ENCODE assay signal across 29 cellular contexts in the genomic region with DNA sequence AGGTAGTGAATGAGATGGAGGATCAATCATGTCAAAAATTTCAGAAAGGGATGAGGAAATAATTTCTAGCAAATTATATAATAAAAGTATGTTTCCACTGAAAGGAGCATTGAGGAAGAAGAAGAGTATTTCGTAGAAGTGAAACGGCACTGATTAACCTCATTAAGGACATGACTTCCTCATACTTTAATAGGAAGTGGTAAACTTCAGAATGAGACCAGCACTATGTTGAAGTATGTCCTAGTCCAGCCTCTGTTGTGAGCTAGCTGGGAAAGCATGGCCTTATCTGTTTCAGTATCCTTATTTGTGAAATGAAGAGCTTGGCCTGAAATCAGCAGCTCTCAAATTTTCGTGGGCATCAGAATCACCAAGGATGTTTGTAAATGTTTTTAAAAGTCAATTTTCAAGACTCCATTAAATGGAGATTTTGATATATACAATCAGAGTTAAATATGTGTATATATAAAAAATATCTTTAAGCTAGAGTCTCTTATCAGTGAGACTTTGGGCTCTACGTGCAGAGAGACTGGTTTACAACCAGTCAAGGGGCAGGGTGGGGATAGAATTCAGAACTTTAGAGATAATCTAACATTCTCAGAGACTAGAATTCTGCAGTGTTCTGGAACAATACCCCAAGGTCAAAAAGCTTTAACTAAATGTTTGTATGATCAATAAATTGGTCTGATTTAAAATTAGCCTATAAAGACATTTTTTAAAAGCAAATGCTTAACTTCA.
"Had no signal": no experiment of that assay in that cellular context is flagged by ENCODE, and none has a peak within 500 bp of the region (broad histone marks: within the 10 kb centered on the region; RNA-seq: fewer than 3 reads in every experiment).

No MANE protein-coding gene starts in this region.

- H3K4me3 ChIP-seq: breast epithelium, esophagus muscularis mucosa, ovary, prostate gland, skin epidermis had no signal

- H3K27me3 ChIP-seq: breast epithelium, esophagus muscularis mucosa, neutrophil, ovary had no signal

- H3K9me3 ChIP-seq: breast epithelium, esophagus muscularis mucosa, neutrophil, ovary, prostate gland had no signal

- DNase-seq: activated CD4-positive, alpha-beta T cell treated with anti-CD3 and anti-CD28 coated beads for 1 hour; activated CD8-positive, alpha-beta memory T cell treated with anti-CD3 and anti-CD28 coated beads, Interleukin-2, amount 10 ng/mL, durations not matched to agents 7 days and 5 days; activated CD8-positive, alpha-beta T cell treated with anti-CD3 and anti-CD28 coated beads, Interleukin-2, amount 10 ng/mL, durations not matched to agents 7 days and 5 days; activated naive CD8-positive, alpha-beta T cell treated with anti-CD3 and anti-CD28 coated beads, Interleukin-2, amount 50 U/mL, for 24 hours; activated T-cell treated with anti-CD3 and anti-CD28 coated beads, Interleukin-2, amount 50 U/mL, for 48 hours; amygdala; central memory CD4-positive, alpha-beta T cell; effector CD4-positive, alpha-beta T cell; foreskin melanocyte; left cardiac atrium; mammary epithelial cell; midbrain; nephron progenitor cell; ovary; retina; stimulated activated CD4-positive, alpha-beta T cell treated with anti-CD3 and anti-CD28 coated beads, Interleukin-1b, Interleukin-23, amount 100 ng/mL, for 48 hours; stimulated activated CD4-positive, alpha-beta T cell treated with anti-CD3 and anti-CD28 coated beads, Interleukin-4, amount 100 ng/mL, for 4 hours; stimulated activated CD8-positive, alpha-beta memory T cell treated with anti-CD3 and anti-CD28 coated beads, Interleukin-4, amount 100 ng/mL, for 48 hours; stimulated activated naive CD8-positive, alpha-beta T cell treated with anti-CD3 and anti-CD28 coated beads, Interleukin-15, amount 100 ng/mL, for 72 hours; substantia nigra; T-helper 2 cell had no signal

- H3K36me3 ChIP-seq: breast epithelium, esophagus muscularis mucosa, neutrophil, ovary, prostate gland had no signal

- ATAC-seq: activated CD8-positive, alpha-beta memory T cell treated with anti-CD3 and anti-CD28 coated beads, Interleukin-2, amount 10 ng/mL, durations not matched to agents 7 days and 5 days; activated CD8-positive, alpha-beta T cell treated with anti-CD3 and anti-CD28 coated beads, Interleukin-2, amount 10 ng/mL, durations not matched to agents 7 days and 5 days; activated naive CD8-positive, alpha-beta T cell treated with anti-CD3 and anti-CD28 coated beads, Interleukin-2, amount 50 U/mL, for 24 hours; left cardiac atrium; sciatic nerve; stimulated activated memory B cell treated with anti-CD40 and anti-IgM and Interleukin-4, amounts not matched to agents 10 μg/mL and 1 μg/mL and 100 μg/mL, for 72 hours; stimulated activated naive CD8-positive, alpha-beta T cell treated with anti-CD3 and anti-CD28 coated beads, Interleukin-15, amount 100 ng/mL, for 72 hours; WTC11 had no signal

- H3K4me1 ChIP-seq: breast epithelium, prostate gland had no signal

- H3K27ac ChIP-seq: breast epithelium, esophagus muscularis mucosa, neutrophil, ovary, prostate gland, skin epidermis had no signal
